ENCODE assay signal across 1 cellular context in the genomic region with DNA sequence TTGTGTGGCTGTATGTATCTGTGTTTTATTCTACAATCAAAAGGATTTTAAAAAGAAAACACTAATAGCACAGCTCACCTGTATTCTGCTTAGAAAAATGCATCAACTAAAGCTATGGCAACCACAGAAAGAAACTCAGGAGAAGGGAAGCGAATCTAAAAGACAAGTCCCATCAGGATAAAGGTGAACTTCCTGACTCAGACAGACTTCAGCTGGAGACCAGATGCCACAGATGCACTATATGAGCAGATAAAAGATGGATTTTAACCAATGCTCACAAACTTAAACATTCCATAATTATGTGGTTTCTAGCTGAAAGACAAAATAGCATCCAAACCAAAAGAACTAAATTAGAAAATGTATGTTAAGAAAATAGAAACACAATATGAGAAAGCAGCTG.
TF ChIP-seq lines count a peak whose summit lies in the region.

No MANE protein-coding gene starts in this region.

TF ChIP-seq in IMR-90, 13 proteins besides CTCF, POLR2A, EP300 and RAD21:
- TF ChIP-seq, protein P1, sequence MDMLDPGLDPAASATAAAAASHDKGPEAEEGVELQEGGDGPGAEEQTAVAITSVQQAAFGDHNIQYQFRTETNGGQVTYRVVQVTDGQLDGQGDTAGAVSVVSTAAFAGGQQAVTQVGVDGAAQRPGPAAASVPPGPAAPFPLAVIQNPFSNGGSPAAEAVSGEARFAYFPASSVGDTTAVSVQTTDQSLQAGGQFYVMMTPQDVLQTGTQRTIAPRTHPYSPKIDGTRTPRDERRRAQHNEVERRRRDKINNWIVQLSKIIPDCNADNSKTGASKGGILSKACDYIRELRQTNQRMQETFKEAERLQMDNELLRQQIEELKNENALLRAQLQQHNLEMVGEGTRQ (IDR thresholded peaks at IDR 0.05; ENCODE audit: low read depth, low read length), result no peak
- no peak for TF ChIP-seq CEBPB (IDR thresholded peaks at IDR 0.05; ENCODE audit: low read depth, low read length)
- TF ChIP-seq CHD1 (IDR thresholded peaks at IDR 0.05; ENCODE audit: low read depth, low read length), result no peak
- no peak for TF ChIP-seq NFE2L2 (IDR thresholded peaks at IDR 0.05; ENCODE audit: low read depth, low read length)
- TF ChIP-seq BHLHE40 (IDR thresholded peaks at IDR 0.05; ENCODE audit: low read depth, low read length), result no peak
- no peak for TF ChIP-seq RFX5 (IDR thresholded peaks at IDR 0.05; ENCODE audit: low read depth, low read length)
- TF ChIP-seq ELK1 (IDR thresholded peaks at IDR 0.05; ENCODE audit: borderline replicate concordance, low read depth, low read length), result no peak
- TF ChIP-seq MXI1 (IDR thresholded peaks at IDR 0.05; ENCODE audit: borderline replicate concordance, low read depth, low read length), result no peak
- no peak for TF ChIP-seq MAFK (IDR thresholded peaks at IDR 0.05; ENCODE audit: low read depth, low read length)
- TF ChIP-seq SMC3 (IDR thresholded peaks at IDR 0.05; ENCODE audit: low read depth, low read length), result no peak
- TF ChIP-seq RCOR1 (IDR thresholded peaks at IDR 0.05; ENCODE audit: insufficient replicate concordance, low read length), result no peak
- no peak for TF ChIP-seq FOS (IDR thresholded peaks at IDR 0.05; ENCODE audit: low read depth, low read length)
- TF ChIP-seq MAZ (IDR thresholded peaks at IDR 0.05; ENCODE audit: borderline replicate concordance, low read depth, low read length), result no peak
